23 cellular contexts compared by ENCODE assay signal in the genomic region with DNA sequence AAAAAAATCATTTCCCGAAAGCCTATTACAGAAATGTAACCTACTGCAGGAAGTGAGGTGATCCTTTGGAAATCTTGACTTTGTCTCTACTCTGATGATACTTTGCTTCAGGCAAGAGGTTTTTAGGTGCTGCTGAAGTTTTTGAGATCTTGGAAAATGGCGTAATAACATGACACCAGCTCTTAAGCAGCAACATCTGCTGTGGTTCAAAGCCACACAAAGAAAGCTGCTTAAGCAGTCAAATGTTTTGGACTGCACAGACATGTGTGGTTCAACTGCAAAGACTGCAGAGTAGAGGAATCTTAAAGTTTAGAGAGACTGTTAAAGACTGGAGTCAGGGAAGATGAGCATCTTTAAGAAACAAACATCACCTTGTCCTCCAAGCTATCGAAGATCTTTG.
DNase-seq lines count a peak whose midpoint lies in the region; ATAC-seq, FAIRE-seq and TF ChIP-seq lines count a peak whose summit lies in the region.
"Had no signal": no experiment of that assay in that cellular context is flagged by ENCODE, and none has a peak within 500 bp of the region (broad histone marks: within the 10 kb centered on the region; RNA-seq: fewer than 3 reads in every experiment).

No MANE protein-coding gene starts in this region.

- H3K4me1 Mint-ChIP-seq in HFFc6 (ENCODE audit: low read depth), result peaks cover 47% of the 10 kb centered on the region
- no peaks in the 10 kb centered on the region for H3K4me1 Mint-ChIP-seq in activated T-helper 2 cell treated with anti-CD3 and anti-CD28 coated beads, Interferon-gamma antibody, Interleukin-2, Interleukin-4, amounts not matched to agents 10 μg/mL and 5 μg/mL and 100 μg/mL, durations not matched to agents 14 hours and 24 hours and 36 hours (ENCODE audit: low read depth)
- H3K4me1 Mint-ChIP-seq: natural killer cell had no signal

- H3K9me3 Mint-ChIP-seq in HFFc6, result no peaks in the 10 kb centered on the region
- H3K9me3 Mint-ChIP-seq in activated T-helper 2 cell treated with anti-CD3 and anti-CD28 coated beads, Interferon-gamma antibody, Interleukin-2, Interleukin-4, amounts not matched to agents 10 μg/mL and 5 μg/mL and 100 μg/mL, durations not matched to agents 14 hours and 24 hours and 36 hours, result no peaks in the 10 kb centered on the region
- H3K9me3 Mint-ChIP-seq: activated CD4-positive, alpha-beta memory T cell treated with anti-CD3 and anti-CD28 coated beads for 36 hours; activated T-helper 1 cell treated with anti-CD3 and anti-CD28 coated beads, Interleukin-12 subunit alpha, Interleukin-12 subunit beta, Interleukin-2, Interleukin-4 antibody, amounts not matched to agents 30 ng/mL and 10 ng/mL and 1 ng/mL, durations not matched to agents 14 hours and 24 hours and 36 hours had no signal

- H3K27me3 Mint-ChIP-seq in HFFc6 (ENCODE audit: insufficient read depth), result no peaks in the 10 kb centered on the region
- no peaks in the 10 kb centered on the region for H3K27me3 Mint-ChIP-seq in activated T-helper 2 cell treated with anti-CD3 and anti-CD28 coated beads, Interferon-gamma antibody, Interleukin-2, Interleukin-4, amounts not matched to agents 10 μg/mL and 5 μg/mL and 100 μg/mL, durations not matched to agents 14 hours and 24 hours and 36 hours (ENCODE audit: low read depth)
- H3K27me3 Mint-ChIP-seq: activated CD4-positive, alpha-beta memory T cell treated with anti-CD3 and anti-CD28 coated beads for 36 hours; progenitor cell of endocrine pancreas had no signal

- TF ChIP-seq CTCF in AG10803 (conservative IDR thresholded peaks at IDR 0.05; ENCODE audit: low read length), result no peak
- no peak for TF ChIP-seq CTCF in HFFc6 (IDR thresholded peaks at IDR 0.05)
- no peak for TF ChIP-seq CTCF in astrocyte of the cerebellum (IDR thresholded peaks at IDR 0.05; ENCODE audit: low read depth, low read length, missing control alignments)
- no peak for TF ChIP-seq CTCF in foreskin fibroblast (IDR thresholded peaks at IDR 0.05; ENCODE audit: low read depth, low read length)

- ATAC-seq in GM21529 (IDR thresholded peaks at IDR 0.05; ENCODE audit: unreplicated experiment), result no peak
- ATAC-seq: lower lobe of right lung; natural killer cell; SK-N-SH treated with all-trans-retinoic acid at 6 μM for 48 hours; stimulated activated naive CD8-positive, alpha-beta T cell treated with anti-CD3 and anti-CD28 coated beads, Interleukin-15, Interleukin-2, amounts not matched to agents 100 U/mL and 50 U/mL, for 24 hours had no signal

- no peak for FAIRE-seq in GM12892 (lab: Jason Lieb, UNC)
- FAIRE-seq: frontal cortex, GM19239 had no signal

- intact Hi-C loops in cardiac septum (cut with DNase I), result no loop called here
- intact Hi-C loops in activated T-helper 2 cell treated with anti-CD3 and anti-CD28 coated beads, Interferon-gamma antibody, Interleukin-2, Interleukin-4, amounts not matched to agents 10 μg/mL and 5 μg/mL and 100 μg/mL, durations not matched to agents 14 hours and 24 hours and 36 hours (cut with micrococcal nuclease), result no loop called here

- no peak overlapping the region for H3K27ac Mint-ChIP-seq in HFFc6
- H3K27ac Mint-ChIP-seq in activated T-helper 2 cell treated with anti-CD3 and anti-CD28 coated beads, Interferon-gamma antibody, Interleukin-2, Interleukin-4, amounts not matched to agents 10 μg/mL and 5 μg/mL and 100 μg/mL, durations not matched to agents 14 hours and 24 hours and 36 hours, result no peak overlapping the region
- H3K27ac Mint-ChIP-seq: activated CD4-positive, alpha-beta memory T cell treated with anti-CD3 and anti-CD28 coated beads for 36 hours; activated T-helper 1 cell treated with anti-CD3 and anti-CD28 coated beads, Interleukin-12 subunit alpha, Interleukin-12 subunit beta, Interleukin-2, Interleukin-4 antibody, amounts not matched to agents 30 ng/mL and 10 ng/mL and 1 ng/mL, durations not matched to agents 14 hours and 24 hours and 36 hours; natural killer cell; progenitor cell of endocrine pancreas had no signal

- H3K4me3 ChIP-seq in AG10803 (ENCODE audit: low read length), result no peak overlapping the region
- H3K4me3 ChIP-seq in astrocyte of the cerebellum (ENCODE audit: low read depth, low read length), result no peak overlapping the region
- H3K4me3 ChIP-seq in foreskin fibroblast (ENCODE audit: low read depth in 1 of 2, low read length in 2 of 2), result no peak overlapping the region
- H3K4me3 ChIP-seq: lower lobe of right lung had no signal

- in situ Hi-C loops in astrocyte of the cerebellum (cut with HindIII; ENCODE audit: low sequenced_read_pairs), result no loop called here

- no peak for TF ChIP-seq POLR2A in GM12892 (IDR thresholded peaks at IDR 0.05; ENCODE audit: low read depth, low read length)

- peaks cover 18% of the 10 kb centered on the region for H3K36me3 Mint-ChIP-seq in HFFc6 (ENCODE audit: low read depth)
- no peaks in the 10 kb centered on the region for H3K36me3 Mint-ChIP-seq in activated T-helper 2 cell treated with anti-CD3 and anti-CD28 coated beads, Interferon-gamma antibody, Interleukin-2, Interleukin-4, amounts not matched to agents 10 μg/mL and 5 μg/mL and 100 μg/mL, durations not matched to agents 14 hours and 24 hours and 36 hours (ENCODE audit: low read depth)
- H3K36me3 Mint-ChIP-seq: activated CD4-positive, alpha-beta memory T cell treated with anti-CD3 and anti-CD28 coated beads for 36 hours; natural killer cell had no signal

- peak overlapping the region; percentile 38; the same call in 1 of the 2 replicates for H3K4me3 Mint-ChIP-seq in HFFc6
- no peak overlapping the region for H3K4me3 Mint-ChIP-seq in activated T-helper 2 cell treated with anti-CD3 and anti-CD28 coated beads, Interferon-gamma antibody, Interleukin-2, Interleukin-4, amounts not matched to agents 10 μg/mL and 5 μg/mL and 100 μg/mL, durations not matched to agents 14 hours and 24 hours and 36 hours (ENCODE audit: low read depth)
- H3K4me3 Mint-ChIP-seq: activated CD4-positive, alpha-beta memory T cell treated with anti-CD3 and anti-CD28 coated beads for 36 hours; activated T-helper 1 cell treated with anti-CD3 and anti-CD28 coated beads, Interleukin-12 subunit alpha, Interleukin-12 subunit beta, Interleukin-2, Interleukin-4 antibody, amounts not matched to agents 30 ng/mL and 10 ng/mL and 1 ng/mL, durations not matched to agents 14 hours and 24 hours and 36 hours; natural killer cell had no signal

- DNase-seq in AG10803 (ENCODE audit: low read depth) (peak; percentile 91), HFFc6 (no peak), astrocyte of the cerebellum (ENCODE audit: low read depth) (peak; percentile 42), foreskin fibroblast (peak; percentile 70 to 85), cardiac septum (ENCODE audit: low spot score) (no peak), GM12892 (ENCODE audit: insufficient read length) (no peak)
- no peak for DNase-seq in activated T-helper 2 cell treated with anti-CD3 and anti-CD28 coated beads, Interferon-gamma antibody, Interleukin-2, Interleukin-4, amounts not matched to agents 10 μg/mL and 5 μg/mL and 100 μg/mL, durations not matched to agents 14 hours and 24 hours and 36 hours (ENCODE audit: low spot score)
- DNase-seq: activated CD4-positive, alpha-beta memory T cell treated with anti-CD3 and anti-CD28 coated beads for 36 hours; AML-193; amniotic stem cell; dermis blood vessel endothelial cell; lower lobe of right lung; natural killer cell; NCI-H187; NCI-H510A treated with DMSO at 0.1 percent for 48 hours; OCI-M1; stimulated activated naive CD8-positive, alpha-beta T cell treated with anti-CD3 and anti-CD28 coated beads, Interleukin-15, Interleukin-2, amounts not matched to agents 100 U/mL and 50 U/mL, for 24 hours had no signal

Comparison
In these comparisons a context has a peak if more than half of its experiments do, and no peak if none do; other contexts are left out.
1. DNase-seq: peak in AG10803 (single experiment), astrocyte of the cerebellum (single experiment) and foreskin fibroblast (2 of 2); none in HFFc6 (single experiment), cardiac septum (single experiment), activated T-helper 2 cell treated with anti-CD3 and anti-CD28 coated beads, Interferon-gamma antibody, Interleukin-2, Interleukin-4, amounts not matched to agents 10 μg/mL and 5 μg/mL and 100 μg/mL, durations not matched to agents 14 hours and 24 hours and 36 hours (single experiment) and GM12892 (single experiment).